ENCODE assay signal across 13 cellular contexts in genomic region chr15:70447081-70447480, GRCh38.
DNase-seq lines count a peak whose midpoint lies in the region; ATAC-seq and TF ChIP-seq lines count a peak whose summit lies in the region.
"Had no signal": no experiment of that assay in that cellular context is flagged by ENCODE, and none has a peak within 500 bp of the region (broad histone marks: within the 10 kb centered on the region; RNA-seq: fewer than 3 reads in every experiment).

No MANE protein-coding gene starts in this region.

- H3K79me2 ChIP-seq in Loucy (ENCODE audit: insufficient read depth, low read length) = no peaks in the 10 kb centered on the region

- H4K20me1 ChIP-seq in Loucy (ENCODE audit: insufficient read depth, low read length, poor library complexity, severe bottlenecking) = no peaks in the 10 kb centered on the region

- H3K4me1 Mint-ChIP-seq in activated naive CD8-positive, alpha-beta T cell (ENCODE audit: low read depth) = peaks cover 35% of the 10 kb centered on the region
- peaks cover 28% of the 10 kb centered on the region for H3K4me1 Mint-ChIP-seq in activated naive CD8-positive, alpha-beta T cell treated with anti-CD3 and anti-CD28 coated beads for 36 hours
- H3K4me1 Mint-ChIP-seq in nephron = peaks cover 21% of the 10 kb centered on the region

- no peaks in the 10 kb centered on the region for H3K36me3 ChIP-seq in Loucy (ENCODE audit: insufficient read depth, low read length)
- H3K36me3 ChIP-seq: Peyer's patch had no signal

- no peaks in the 10 kb centered on the region for H3K9me3 Mint-ChIP-seq in activated naive CD8-positive, alpha-beta T cell (ENCODE audit: low read depth)
- no peaks in the 10 kb centered on the region for H3K9me3 Mint-ChIP-seq in activated naive CD8-positive, alpha-beta T cell treated with anti-CD3 and anti-CD28 coated beads for 36 hours
- H3K9me3 Mint-ChIP-seq in nephron = no peaks in the 10 kb centered on the region
- H3K9me3 Mint-ChIP-seq: H9 had no signal

- H3K9ac ChIP-seq in Loucy (ENCODE audit: low read depth, low read length, poor library complexity, severe bottlenecking) = peak overlapping the region; percentile 76

- ATAC-seq in HG03025 (IDR thresholded peaks at IDR 0.05; ENCODE audit: low FRiP score, unreplicated experiment) = no peak
- ATAC-seq: Right ventricle myocardium inferior had no signal

- peak overlapping the region; percentile 46 for H3K4me3 Mint-ChIP-seq in activated naive CD8-positive, alpha-beta T cell
- no peak overlapping the region for H3K4me3 Mint-ChIP-seq in activated naive CD8-positive, alpha-beta T cell treated with anti-CD3 and anti-CD28 coated beads for 36 hours
- H3K4me3 Mint-ChIP-seq in nephron = no peak overlapping the region
- H3K4me3 Mint-ChIP-seq: H9 had no signal

- H3K27ac Mint-ChIP-seq in activated naive CD8-positive, alpha-beta T cell = no peak overlapping the region
- H3K27ac Mint-ChIP-seq in activated naive CD8-positive, alpha-beta T cell treated with anti-CD3 and anti-CD28 coated beads for 36 hours = no peak overlapping the region
- peak overlapping the region; percentile 52 to 81 (median 78) for H3K27ac Mint-ChIP-seq in nephron

- no peaks in the 10 kb centered on the region for H3K27me3 ChIP-seq in Loucy (ENCODE audit: insufficient read depth, low read length, poor library complexity, severe bottlenecking)
- H3K27me3 ChIP-seq: Peyer's patch had no signal

- DNase-seq in activated naive CD8-positive, alpha-beta T cell treated with anti-CD3 and anti-CD28 coated beads for 36 hours = no peak
- no peak for DNase-seq in activated CD4-positive, alpha-beta T cell treated with anti-CD3 and anti-CD28 coated beads, Interleukin-2, amount 50 U/mL, for 48 hours
- no peak for DNase-seq in stimulated activated CD4-positive, alpha-beta T cell treated with anti-CD3 and anti-CD28 coated beads, Interleukin-2, amount 100 ng/mL, for 48 hours
- DNase-seq: DMS79 treated with DMSO at 0.1 percent for 48 hours, H9, KBM-7, NCI-H1694 treated with DMSO at 0.1 percent for 48 hours had no signal

- peak overlapping the region; percentile 40 for H3K4me3 ChIP-seq in Loucy (ENCODE audit: low read length, poor library complexity, severe bottlenecking)

- peak overlapping the region; percentile 78 for H3K4me2 ChIP-seq in Loucy (ENCODE audit: low read depth, low read length, poor library complexity, severe bottlenecking)

- H3K9me2 ChIP-seq in Loucy (replicated peaks; ENCODE audit: low read depth, low read length) = no peaks in the 10 kb centered on the region

- no peak overlapping the region for H2AFZ ChIP-seq in Loucy (ENCODE audit: low read length)

- peaks cover 69% of the 10 kb centered on the region for H3K4me1 ChIP-seq in Loucy (ENCODE audit: insufficient read depth, low read length, poor library complexity, severe bottlenecking)

- peaks cover 7% of the 10 kb centered on the region; the same call in 1 of the 2 replicates for H3F3A ChIP-seq in Loucy (ENCODE audit: low read depth)

- peaks cover 12% of the 10 kb centered on the region for H3K27me3 Mint-ChIP-seq in activated naive CD8-positive, alpha-beta T cell
- H3K27me3 Mint-ChIP-seq in activated naive CD8-positive, alpha-beta T cell treated with anti-CD3 and anti-CD28 coated beads for 36 hours = peaks cover 40% of the 10 kb centered on the region
- peaks cover 72% of the 10 kb centered on the region for H3K27me3 Mint-ChIP-seq in nephron (ENCODE audit: low read depth)

- no peaks in the 10 kb centered on the region for H3K9me3 ChIP-seq in Loucy (ENCODE audit: insufficient read depth, low read depth, low read length)
- H3K9me3 ChIP-seq: Peyer's patch had no signal

- TF ChIP-seq CTCF in Loucy (conservative IDR thresholded peaks at IDR 0.05; ENCODE audit: low read length) (no peak), nephron (IDR thresholded peaks at IDR 0.05; ENCODE audit: unreplicated experiment in 3 of 3) (no peak)

- no peaks in the 10 kb centered on the region for H3K36me3 Mint-ChIP-seq in activated naive CD8-positive, alpha-beta T cell
- H3K36me3 Mint-ChIP-seq in activated naive CD8-positive, alpha-beta T cell treated with anti-CD3 and anti-CD28 coated beads for 36 hours = no peaks in the 10 kb centered on the region
- H3K36me3 Mint-ChIP-seq in nephron (ENCODE audit: low read depth) = no peaks in the 10 kb centered on the region

Comparison
In these comparisons a context has a peak if more than half of its experiments do, and no peak if none do; other contexts are left out.
1. H3K27ac Mint-ChIP-seq: peak in nephron (3 of 3); none in activated naive CD8-positive, alpha-beta T cell (single experiment) and activated naive CD8-positive, alpha-beta T cell treated with anti-CD3 and anti-CD28 coated beads for 36 hours (single experiment).